ENCODE assay signal across 11 cellular contexts in genomic region chr7:50307368-50308012, GRCh38. TPM values are rescaled to one million over a fixed set of nuclear protein-coding genes. Genes with fewer than 3 reads are reported as not detected.
DNase-seq lines count a peak whose midpoint lies in the region; ATAC-seq, FAIRE-seq and TF ChIP-seq lines count a peak whose summit lies in the region.
"Had no signal": no experiment of that assay in that cellular context is flagged by ENCODE, and none has a peak within 500 bp of the region (broad histone marks: within the 10 kb centered on the region; RNA-seq: fewer than 3 reads in every experiment).

No MANE protein-coding gene starts in this region.

- 34% methylated on average over 10 of the region's 10 CpGs for WGBS in liver
- 13% methylated on average over 10 of the region's 10 CpGs for WGBS in HepG2 (ENCODE audit: low lambda C conversion rate)

- no peaks in the 10 kb centered on the region for H3K36me3 ChIP-seq in liver (ENCODE audit: control insufficient read depth in 4 of 4, insufficient read depth in 3 of 4, low read depth in 1 of 4, low read length in 3 of 4)
- no peaks in the 10 kb centered on the region for H3K36me3 ChIP-seq in HepG2 (replicated peaks in 1 of 2; ENCODE audit: control insufficient read depth in 1 of 2, insufficient read depth in 2 of 2, low read length in 2 of 2)
- peaks cover 17% of the 10 kb centered on the region for H3K36me3 ChIP-seq in OCI-LY7 (ENCODE audit: insufficient read depth, low read length)
- H3K36me3 ChIP-seq in upper lobe of right lung: no peaks in the 10 kb centered on the region
- no peaks in the 10 kb centered on the region for H3K36me3 ChIP-seq in WERI-Rb-1

- ATAC-seq in HepG2 (no peak), upper lobe of right lung (no peak)
- ATAC-seq: Panc1 had no signal

- no peak for TF ChIP-seq RAD21 in liver (IDR thresholded peaks at IDR 0.05)
- no peak for TF ChIP-seq RAD21 in HepG2 (CRISPR knock-in tag; IDR thresholded peaks at IDR 0.05)

- no TSS peak for BruUV-seq in HepG2 (replicated peaks; lab: Mats Ljungman, UMichigan)
- no TSS peak for BruUV-seq in OCI-LY7 (replicated peaks; lab: Mats Ljungman, UMichigan)

- in situ Hi-C loops in HepG2 (cut with HindIII; ENCODE audit: extremely low pct_ligation_motif_present, low pct_unique_long_range_greater_than_20kb): no loop called here

- H3K4me2 ChIP-seq in HepG2 (ENCODE audit: low read depth, low read length) (no peak overlapping the region), OCI-LY7 (ENCODE audit: low read length) (peak overlapping the region; percentile 99)

- H4K20me1 ChIP-seq in HepG2 (ENCODE audit: insufficient read depth, low read length) (no peaks in the 10 kb centered on the region), OCI-LY7 (ENCODE audit: insufficient read depth, low read length) (no peaks in the 10 kb centered on the region)

- no peak for TF ChIP-seq POLR2A in HepG2 (IDR thresholded peaks at IDR 0.05; ENCODE audit: insufficient read depth in 1 of 2, low read depth in 2 of 2, low read length in 2 of 2)

- H3K9ac ChIP-seq in liver (ENCODE audit: low read depth in 1 of 2, low read length in 2 of 2) (peak overlapping the region; percentile 38 to 56), HepG2 (ENCODE audit: insufficient read depth, low read depth, low read length) (no peak overlapping the region)

- H2AFZ ChIP-seq in HepG2 (ENCODE audit: low read length) (no peak overlapping the region), OCI-LY7 (ENCODE audit: low read length) (peak overlapping the region; percentile 32; the same call in 1 of the 2 replicates)

- H3K9me3 ChIP-seq in liver (ENCODE audit: control insufficient read depth in 4 of 4, low read length in 3 of 4) (no peaks in the 10 kb centered on the region), HepG2 (ENCODE audit: low read length) (no peaks in the 10 kb centered on the region), OCI-LY7 (ENCODE audit: low read length) (no peaks in the 10 kb centered on the region), upper lobe of right lung (no peaks in the 10 kb centered on the region), WERI-Rb-1 (ENCODE audit: severe bottlenecking) (no peaks in the 10 kb centered on the region)

- FAIRE-seq in HepG2 (lab: Jason Lieb, UNC): no peak

- no peak overlapping the region for H3K27ac ChIP-seq in liver (ENCODE audit: low read depth in 1 of 2, low read length in 2 of 2)
- H3K27ac ChIP-seq in HepG2 (ENCODE audit: extremely low read length, insufficient read depth, low read length): no peak overlapping the region
- peak overlapping the region; percentile 86 for H3K27ac ChIP-seq in OCI-LY7 (ENCODE audit: low read depth, low read length, poor library complexity, severe bottlenecking)
- peak overlapping the region; percentile 69 for H3K27ac ChIP-seq in upper lobe of right lung
- no peak overlapping the region for H3K27ac ChIP-seq in WERI-Rb-1
- H3K27ac ChIP-seq: C4-2B had no signal

- intact Hi-C loops in HepG2 (cut with micrococcal nuclease; ENCODE audit: unreplicated experiment) (no loop called here), OCI-LY7 (cut with micrococcal nuclease; ENCODE audit: unreplicated experiment) (loop anchor here (1.0 to 5.0 kb wide), 4 partner anchors 25 to 102 kb away; no protein-coding TSS in a partner anchor), upper lobe of right lung (cut with DNase I) (no loop called here)

- no peak for TF ChIP-seq EP300 in HepG2 (IDR thresholded peaks at IDR 0.05; ENCODE audit: low read depth in 2 of 2, low read length in 2 of 2)
- no peak for TF ChIP-seq EP300 in HepG2 (CRISPR knock-in tag; IDR thresholded peaks at IDR 0.05; ENCODE audit: borderline replicate concordance)

- POLR2A ChIA-PET in HepG2 (lab: Yijun Ruan, JAX) (no interaction called here), OCI-LY7 (lab: Charles Lee) (interaction anchor here (0.5 to 14.5 kb wide), 19 partner anchors 8 to 159 kb away, joined by 3 to 293 read pairs (median 4); no protein-coding TSS in a partner anchor)

- CTCF ChIA-PET in HepG2 (lab: Yijun Ruan, JAX; ENCODE audit: low intra/inter-chr PET ratio, low total read pairs) (no interaction called here), OCI-LY7 (lab: Charles Lee; ENCODE audit: unreplicated experiment) (interaction anchor here (0.8 to 1.5 kb wide), 3 partner anchors 25 to 38 kb away, joined by 3 to 5 read pairs (median 3); no protein-coding TSS in a partner anchor)

- DNase-seq in HepG2 (ENCODE audit: low spot score): no peak
- DNase-seq in OCI-LY7 (ENCODE audit: low spot score): peak; percentile 88
- DNase-seq in activated naive CD8-positive, alpha-beta T cell treated with anti-CD3 and anti-CD28 coated beads, Interleukin-2, amount 50 U/mL, for 16 hours (ENCODE audit: low read depth, low spot score): peak; percentile 26
- no peak for DNase-seq in upper lobe of right lung
- DNase-seq in WERI-Rb-1: no peak
- no peak for DNase-seq in NCI-H526 (lab: John Stamatoyannopoulos, UW)
- no peak for DNase-seq in NCI-H128 (lab: John Stamatoyannopoulos, UW; ENCODE audit: unreplicated experiment)

- H3K27me3 ChIP-seq in liver (ENCODE audit: control insufficient read depth in 4 of 4, insufficient read depth in 4 of 4, low read length in 3 of 4) (peaks cover 2 to 14% (median 6%) of the 10 kb centered on the region in 4 donors), HepG2 (ENCODE audit: control insufficient read depth in 1 of 2, insufficient read depth in 2 of 2, low read length in 2 of 2) (peaks cover 5 to 60% of the 10 kb centered on the region in 2 experiments; a peak in 4 of 5 replicates), upper lobe of right lung (peaks cover 22% of the 10 kb centered on the region), WERI-Rb-1 (ENCODE audit: insufficient read depth, low read depth, severe bottlenecking) (no peaks in the 10 kb centered on the region)

- H3K79me2 ChIP-seq in HepG2 (ENCODE audit: insufficient read depth, low read length) (no peaks in the 10 kb centered on the region), OCI-LY7 (ENCODE audit: insufficient read depth, low read depth, low read length) (peaks cover 74% of the 10 kb centered on the region)

- H3K4me1 ChIP-seq in liver (ENCODE audit: control insufficient read depth in 4 of 4, insufficient read depth in 4 of 4, low read length in 3 of 4) (peaks cover 3 to 11% (median 8%) of the 10 kb centered on the region in 4 donors), HepG2 (ENCODE audit: insufficient read depth, low read length) (no peaks in the 10 kb centered on the region), OCI-LY7 (ENCODE audit: insufficient read depth, low read length, poor library complexity, severe bottlenecking) (peaks cover 25% of the 10 kb centered on the region), upper lobe of right lung (peaks cover 6% of the 10 kb centered on the region)

- H3K4me3 ChIP-seq in liver (ENCODE audit: low read depth in 1 of 3, low read length in 3 of 3) (no peak overlapping the region), HepG2 (replicated peaks in 1 of 3; ENCODE audit: insufficient read depth in 1 of 3, low read depth in 2 of 3, low read length in 3 of 3) (no peak overlapping the region), OCI-LY7 (ENCODE audit: low read depth, low read length, poor library complexity, severe bottlenecking) (peak overlapping the region; percentile 71), upper lobe of right lung (peak overlapping the region; percentile 53), WERI-Rb-1 (ENCODE audit: low read depth, low read length) (no peak overlapping the region)

- H3K9me2 ChIP-seq in OCI-LY7 (ENCODE audit: insufficient read depth, low read length): no peaks in the 10 kb centered on the region

- TF ChIP-seq CTCF in liver (IDR thresholded peaks at IDR 0.05; ENCODE audit: low read depth, low read length, missing input control) (no peak), HepG2 (CRISPR knock-in tag; IDR thresholded peaks at IDR 0.05) (no peak), OCI-LY7 (conservative IDR thresholded peaks at IDR 0.05; ENCODE audit: low read length) (peak; percentile 62), upper lobe of right lung (IDR thresholded peaks at IDR 0.05) (no peak), WERI-Rb-1 (IDR thresholded peaks at IDR 0.05; ENCODE audit: low read depth, low read length) (no peak)

TF ChIP-seq in liver, 16 proteins besides CTCF, POLR2A, EP300 and RAD21 (continues in another document):
- TF ChIP-seq EGR1 (IDR thresholded peaks at IDR 0.05; ENCODE audit: low read depth in 2 of 2): no peak
- TF ChIP-seq YY1 (IDR thresholded peaks at IDR 0.05): no peak
- no peak for TF ChIP-seq HNF4A (conservative IDR thresholded peaks at IDR 0.05)
- TF ChIP-seq JUND (IDR thresholded peaks at IDR 0.05): no peak
- no peak for TF ChIP-seq NR2F2 (IDR thresholded peaks at IDR 0.05)

TF ChIP-seq in HepG2, 621 proteins besides CTCF, POLR2A, EP300 and RAD21:
- TF ChIP-seq ZNF552 (CRISPR knock-in tag; IDR thresholded peaks at IDR 0.05; ENCODE audit: borderline replicate concordance): no peak
- TF ChIP-seq MAFK (conservative IDR thresholded peaks at IDR 0.05 in 1 of 2, IDR thresholded peaks at IDR 0.05 in 1 of 2; ENCODE audit: low read length in 2 of 2): 0 out of 4 replicates have a peak, but pooled peaks of 1 of the 2 experiments have one; percentile 2

RNA-seq across cellular contexts. Expression of gene IKZF1, which starts 3.0 kb away (rescaled TPM):
- total RNA-seq in liver (10 to 100 TPM in 1 of 2 donors, 1 to 10 TPM in 1; 9.8 to 43.5 TPM), HepG2 (2016; rRNA removed; fragmentation: Illumina TruSeq; extraction: Trizol) (not detected in 2 replicates), OCI-LY7 (2022) (161 and 163 TPM in 2 replicates), upper lobe of right lung (41.4 TPM)
- polyA plus RNA-seq in liver (1 to 10 TPM; 1.6 to 2.6 TPM), HepG2 (2011; rRNA removed) (not detected in 2 replicates)
- not detected in 2 replicates for total RNA-seq in HepG2 (2016; cell fraction: cytosol; rRNA removed; fragmentation: Illumina TruSeq; extraction: Trizol; ENCODE audit: low read depth)
- not detected in 2 replicates for total RNA-seq in HepG2 (2016; cell fraction: insoluble cytoplasmic fraction; rRNA removed; fragmentation: Illumina TruSeq; extraction: Trizol)
- total RNA-seq in HepG2 (2016; cell fraction: membrane; rRNA removed; fragmentation: Illumina TruSeq; extraction: Trizol): not detected in 2 replicates
- total RNA-seq in HepG2 (2016; cell fraction: nucleus; rRNA removed; fragmentation: Illumina TruSeq; extraction: Trizol): not detected in 2 replicates
- 0.01 TPM in 1 of 2 replicates, not detected in the other for polyA plus RNA-seq in HepG2 (2011; cell fraction: cytosol; rRNA removed)
- polyA plus RNA-seq in HepG2 (2011; cell fraction: nucleus; rRNA removed): not detected in 2 replicates
- polyA plus RNA-seq in HepG2 (2012): not detected in 2 replicates
- not detected in 2 replicates for polyA plus RNA-seq in HepG2 (2016; cell fraction: cytosol; fragmentation: Illumina TruSeq; extraction: Trizol; ENCODE audit: low read depth)
- polyA plus RNA-seq in HepG2 (2016; cell fraction: insoluble cytoplasmic fraction; fragmentation: Illumina TruSeq; extraction: Trizol; ENCODE audit: low read depth): not detected in 2 replicates
- not detected in 2 replicates for polyA plus RNA-seq in HepG2 (2016; cell fraction: membrane; fragmentation: Illumina TruSeq; extraction: Trizol; ENCODE audit: low read depth)
- not detected in 2 replicates for polyA plus RNA-seq in HepG2 (2016; cell fraction: nucleus; fragmentation: Illumina TruSeq; extraction: Trizol; ENCODE audit: insufficient read depth, low read depth)
- polyA minus RNA-seq in HepG2 (2011; rRNA and poly(A)+ RNA removed; ENCODE audit: low replicate concordance): 0.06 and 0.23 TPM in 2 replicates
- polyA minus RNA-seq in HepG2 (2011; cell fraction: cytosol; rRNA and poly(A)+ RNA removed): not detected in 2 replicates
- polyA minus RNA-seq in HepG2 (2011; cell fraction: nucleus; rRNA and poly(A)+ RNA removed): not detected in 2 replicates
- 90.0 and 108 TPM in 2 replicates for total RNA-seq in OCI-LY7 (2014; rRNA removed; shearing (Covaris generic))
- total RNA-seq: glomerular endothelial cell had no signal

Comparison
In these comparisons a context has a peak if more than half of its experiments do, and no peak if none do; other contexts are left out.
1. RNA of gene IKZF1, which starts 3.0 kb away (total RNA-seq): 90.0 to 163 TPM in OCI-LY7, 9.8 to 43.5 TPM in liver and 41.4 TPM in upper lobe of right lung (single experiment); not detected in HepG2; every median in the first group is over 10 times any median in the second.
2. H3K27ac ChIP-seq: peak in OCI-LY7 (single experiment) and upper lobe of right lung (single experiment); none in liver (0 of 2), HepG2 (single experiment) and WERI-Rb-1 (single experiment).
3. H3K4me3 ChIP-seq: peak in OCI-LY7 (single experiment) and upper lobe of right lung (single experiment); none in liver (0 of 3), HepG2 (0 of 3) and WERI-Rb-1 (single experiment).
4. DNase-seq: peak in OCI-LY7 (single experiment) and activated naive CD8-positive, alpha-beta T cell treated with anti-CD3 and anti-CD28 coated beads, Interleukin-2, amount 50 U/mL, for 16 hours (single experiment); none in HepG2 (single experiment), upper lobe of right lung (single experiment), WERI-Rb-1 (single experiment), NCI-H526 (0 of 2) and NCI-H128 (single experiment).